1 cellular context compared by ENCODE assay signal in the genomic region with DNA sequence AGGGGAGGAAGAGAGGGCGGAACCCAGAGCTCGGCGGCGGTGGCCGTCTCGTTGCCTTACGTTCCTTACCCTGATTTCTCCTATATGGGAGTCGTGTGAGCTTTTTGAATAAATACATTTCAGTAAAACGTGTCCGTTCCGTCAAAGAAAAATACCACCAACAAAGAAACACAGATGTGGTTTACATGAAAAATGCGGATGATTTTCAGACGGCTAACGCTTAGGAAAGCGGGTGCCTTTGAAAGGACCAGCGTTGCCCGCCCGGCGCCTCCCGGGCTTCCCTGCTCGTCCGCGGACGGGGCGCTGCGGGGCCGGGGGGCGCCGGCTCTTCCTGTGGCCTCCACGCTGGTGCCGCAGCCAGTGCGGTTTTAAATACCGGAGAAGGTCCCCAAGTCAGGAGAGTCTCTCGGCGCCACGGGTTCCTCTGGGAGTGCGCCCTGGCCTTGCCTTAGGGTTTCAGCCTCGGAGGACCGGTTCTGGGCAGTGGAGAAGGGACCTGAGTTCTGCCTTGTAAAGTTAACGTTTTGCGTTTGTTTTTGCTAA.
TF ChIP-seq lines count a peak whose summit lies in the region.

No MANE protein-coding gene starts in this region.

TF ChIP-seq in HepG2, 621 proteins besides CTCF, POLR2A, EP300 and RAD21 (continued from another document and continues in another):
- TF ChIP-seq POGK (CRISPR knock-in tag; conservative IDR thresholded peaks at IDR 0.05) (no peak), SOX13 (IDR thresholded peaks at IDR 0.05) (no peak), SOX13 (CRISPR knock-in tag; conservative IDR thresholded peaks at IDR 0.05 in 1 of 2, IDR thresholded peaks at IDR 0.05 in 1 of 2) (0 out of 4 replicates have a peak, but pooled peaks of 1 of the 2 experiments have one; percentile 0), ZNF556 (CRISPR knock-in tag; IDR thresholded peaks at IDR 0.05; ENCODE audit: borderline replicate concordance) (no peak), ZNF841 (CRISPR knock-in tag; IDR thresholded peaks at IDR 0.05; ENCODE audit: borderline replicate concordance) (no peak), PHF8 (CRISPR knock-in tag; IDR thresholded peaks at IDR 0.05) (peak; percentile 11; the same call in 1 of the 2 replicates), ZSCAN20 (CRISPR knock-in tag; IDR thresholded peaks at IDR 0.05; ENCODE audit: borderline replicate concordance) (no peak), SAP130 (CRISPR knock-in tag; IDR thresholded peaks at IDR 0.05; ENCODE audit: low read depth) (peak; percentile 56), HNF1B (CRISPR knock-in tag; IDR thresholded peaks at IDR 0.05) (peak; percentile 9; the same call in 1 of the 2 replicates), NFYB (CRISPR knock-in tag; IDR thresholded peaks at IDR 0.05) (no peak), MIXL1 (CRISPR knock-in tag; IDR thresholded peaks at IDR 0.05) (no peak), ASH2L (IDR thresholded peaks at IDR 0.05; ENCODE audit: insufficient read length, low read depth, low read length) (peak; percentile 20), SIN3A (IDR thresholded peaks at IDR 0.05; ENCODE audit: borderline replicate concordance, low read depth, low read length) (peak; percentile 19; the same call in 1 of the 2 replicates), ZUFSP (CRISPR knock-in tag; IDR thresholded peaks at IDR 0.05; ENCODE audit: borderline replicate concordance) (no peak), NBN (conservative IDR thresholded peaks at IDR 0.05) (no peak), SMARCC2 (IDR thresholded peaks at IDR 0.05) (no peak), FIP1L1 (IDR thresholded peaks at IDR 0.05; ENCODE audit: borderline replicate concordance, insufficient read depth, low read depth, low read length) (no peak), ZNF367 (CRISPR knock-in tag; IDR thresholded peaks at IDR 0.05; ENCODE audit: borderline replicate concordance) (no peak), KLF6 (CRISPR knock-in tag; IDR thresholded peaks at IDR 0.05) (0 out of 2 replicates have a peak, but pooled peaks have one; percentile 1), ZNF543 (CRISPR knock-in tag; IDR thresholded peaks at IDR 0.05) (no peak), KDM5A (IDR thresholded peaks at IDR 0.05; ENCODE audit: borderline replicate concordance, low read length) (0 out of 2 replicates have a peak, but pooled peaks have one; percentile 11), ZNF501 (CRISPR knock-in tag; IDR thresholded peaks at IDR 0.05) (no peak), CBX5 (CRISPR knock-in tag; IDR thresholded peaks at IDR 0.05; ENCODE audit: borderline replicate concordance) (no peak), MLX (CRISPR knock-in tag; IDR thresholded peaks at IDR 0.05) (no peak), PCBP2 (optimal IDR thresholded peaks at IDR 0.05; ENCODE audit: low read depth, low read length, poor library complexity, severe bottlenecking) (no peak), ZNF282 (IDR thresholded peaks at IDR 0.05; ENCODE audit: partially characterized antibody) (no peak), KMT2A (CRISPR knock-in tag; IDR thresholded peaks at IDR 0.05) (0 out of 2 replicates have a peak, but pooled peaks have one; percentile 59), SMARCE1 (IDR thresholded peaks at IDR 0.05; ENCODE audit: borderline replicate concordance) (no peak), PBX2 (CRISPR knock-in tag; IDR thresholded peaks at IDR 0.05) (no peak), ZC3H13 (CRISPR knock-in tag; IDR thresholded peaks at IDR 0.05) (no peak), CAMTA2 (CRISPR knock-in tag; IDR thresholded peaks at IDR 0.05; ENCODE audit: borderline replicate concordance) (no peak), ZNF629 (CRISPR knock-in tag; conservative IDR thresholded peaks at IDR 0.05) (no peak), POLR2G (IDR thresholded peaks at IDR 0.05; ENCODE audit: low read depth, low read length) (no peak), ZNF644 (CRISPR knock-in tag; IDR thresholded peaks at IDR 0.05; ENCODE audit: low read depth) (no peak), NONO (IDR thresholded peaks at IDR 0.05) (no peak), NONO (CRISPR knock-in tag; conservative IDR thresholded peaks at IDR 0.05) (no peak), FOSL1 (CRISPR knock-in tag; IDR thresholded peaks at IDR 0.05; ENCODE audit: borderline replicate concordance) (no peak), RBM22 (optimal IDR thresholded peaks at IDR 0.05; ENCODE audit: low read length) (no peak), ZNF251 (CRISPR knock-in tag; IDR thresholded peaks at IDR 0.05) (no peak), HNF4G (IDR thresholded peaks at IDR 0.05; ENCODE audit: borderline replicate concordance, low read depth, low read length) (no peak), HNF4G (CRISPR knock-in tag; IDR thresholded peaks at IDR 0.05; ENCODE audit: borderline replicate concordance, low read depth) (no peak), IKZF1 (IDR thresholded peaks at IDR 0.05) (no peak), HMG20B (CRISPR knock-in tag; conservative IDR thresholded peaks at IDR 0.05) (no peak), NFYC (CRISPR knock-in tag; IDR thresholded peaks at IDR 0.05) (no peak), POGZ (CRISPR knock-in tag; IDR thresholded peaks at IDR 0.05) (no peak), RBAK (CRISPR knock-in tag; IDR thresholded peaks at IDR 0.05) (no peak), KDM6A (CRISPR knock-in tag; IDR thresholded peaks at IDR 0.05; ENCODE audit: low read depth) (no peak), ZFP41 (CRISPR knock-in tag; IDR thresholded peaks at IDR 0.05; ENCODE audit: borderline replicate concordance) (no peak), HNRNPLL (IDR thresholded peaks at IDR 0.05; ENCODE audit: low read depth, low read length, poor library complexity, severe bottlenecking) (peak; percentile 41)
- TF ChIP-seq, protein P1, sequence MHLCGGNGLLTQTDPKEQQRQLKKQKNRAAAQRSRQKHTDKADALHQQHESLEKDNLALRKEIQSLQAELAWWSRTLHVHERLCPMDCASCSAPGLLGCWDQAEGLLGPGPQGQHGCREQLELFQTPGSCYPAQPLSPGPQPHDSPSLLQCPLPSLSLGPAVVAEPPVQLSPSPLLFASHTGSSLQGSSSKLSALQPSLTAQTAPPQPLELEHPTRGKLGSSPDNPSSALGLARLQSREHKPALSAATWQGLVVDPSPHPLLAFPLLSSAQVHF (CRISPR knock-in tag; IDR thresholded peaks at IDR 0.05): no peak
- TF ChIP-seq, protein P2, sequence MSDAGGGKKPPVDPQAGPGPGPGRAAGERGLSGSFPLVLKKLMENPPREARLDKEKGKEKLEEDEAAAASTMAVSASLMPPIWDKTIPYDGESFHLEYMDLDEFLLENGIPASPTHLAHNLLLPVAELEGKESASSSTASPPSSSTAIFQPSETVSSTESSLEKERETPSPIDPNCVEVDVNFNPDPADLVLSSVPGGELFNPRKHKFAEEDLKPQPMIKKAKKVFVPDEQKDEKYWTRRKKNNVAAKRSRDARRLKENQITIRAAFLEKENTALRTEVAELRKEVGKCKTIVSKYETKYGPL (CRISPR knock-in tag; IDR thresholded peaks at IDR 0.05): no peak
- TF ChIP-seq, protein P3, sequence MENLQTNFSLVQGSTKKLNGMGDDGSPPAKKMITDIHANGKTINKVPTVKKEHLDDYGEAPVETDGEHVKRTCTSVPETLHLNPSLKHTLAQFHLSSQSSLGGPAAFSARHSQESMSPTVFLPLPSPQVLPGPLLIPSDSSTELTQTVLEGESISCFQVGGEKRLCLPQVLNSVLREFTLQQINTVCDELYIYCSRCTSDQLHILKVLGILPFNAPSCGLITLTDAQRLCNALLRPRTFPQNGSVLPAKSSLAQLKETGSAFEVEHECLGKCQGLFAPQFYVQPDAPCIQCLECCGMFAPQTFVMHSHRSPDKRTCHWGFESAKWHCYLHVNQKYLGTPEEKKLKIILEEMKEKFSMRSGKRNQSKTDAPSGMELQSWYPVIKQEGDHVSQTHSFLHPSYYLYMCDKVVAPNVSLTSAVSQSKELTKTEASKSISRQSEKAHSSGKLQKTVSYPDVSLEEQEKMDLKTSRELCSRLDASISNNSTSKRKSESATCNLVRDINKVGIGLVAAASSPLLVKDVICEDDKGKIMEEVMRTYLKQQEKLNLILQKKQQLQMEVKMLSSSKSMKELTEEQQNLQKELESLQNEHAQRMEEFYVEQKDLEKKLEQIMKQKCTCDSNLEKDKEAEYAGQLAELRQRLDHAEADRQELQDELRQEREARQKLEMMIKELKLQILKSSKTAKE (CRISPR knock-in tag; IDR thresholded peaks at IDR 0.05; ENCODE audit: borderline replicate concordance): no peak
- TF ChIP-seq, protein P4, sequence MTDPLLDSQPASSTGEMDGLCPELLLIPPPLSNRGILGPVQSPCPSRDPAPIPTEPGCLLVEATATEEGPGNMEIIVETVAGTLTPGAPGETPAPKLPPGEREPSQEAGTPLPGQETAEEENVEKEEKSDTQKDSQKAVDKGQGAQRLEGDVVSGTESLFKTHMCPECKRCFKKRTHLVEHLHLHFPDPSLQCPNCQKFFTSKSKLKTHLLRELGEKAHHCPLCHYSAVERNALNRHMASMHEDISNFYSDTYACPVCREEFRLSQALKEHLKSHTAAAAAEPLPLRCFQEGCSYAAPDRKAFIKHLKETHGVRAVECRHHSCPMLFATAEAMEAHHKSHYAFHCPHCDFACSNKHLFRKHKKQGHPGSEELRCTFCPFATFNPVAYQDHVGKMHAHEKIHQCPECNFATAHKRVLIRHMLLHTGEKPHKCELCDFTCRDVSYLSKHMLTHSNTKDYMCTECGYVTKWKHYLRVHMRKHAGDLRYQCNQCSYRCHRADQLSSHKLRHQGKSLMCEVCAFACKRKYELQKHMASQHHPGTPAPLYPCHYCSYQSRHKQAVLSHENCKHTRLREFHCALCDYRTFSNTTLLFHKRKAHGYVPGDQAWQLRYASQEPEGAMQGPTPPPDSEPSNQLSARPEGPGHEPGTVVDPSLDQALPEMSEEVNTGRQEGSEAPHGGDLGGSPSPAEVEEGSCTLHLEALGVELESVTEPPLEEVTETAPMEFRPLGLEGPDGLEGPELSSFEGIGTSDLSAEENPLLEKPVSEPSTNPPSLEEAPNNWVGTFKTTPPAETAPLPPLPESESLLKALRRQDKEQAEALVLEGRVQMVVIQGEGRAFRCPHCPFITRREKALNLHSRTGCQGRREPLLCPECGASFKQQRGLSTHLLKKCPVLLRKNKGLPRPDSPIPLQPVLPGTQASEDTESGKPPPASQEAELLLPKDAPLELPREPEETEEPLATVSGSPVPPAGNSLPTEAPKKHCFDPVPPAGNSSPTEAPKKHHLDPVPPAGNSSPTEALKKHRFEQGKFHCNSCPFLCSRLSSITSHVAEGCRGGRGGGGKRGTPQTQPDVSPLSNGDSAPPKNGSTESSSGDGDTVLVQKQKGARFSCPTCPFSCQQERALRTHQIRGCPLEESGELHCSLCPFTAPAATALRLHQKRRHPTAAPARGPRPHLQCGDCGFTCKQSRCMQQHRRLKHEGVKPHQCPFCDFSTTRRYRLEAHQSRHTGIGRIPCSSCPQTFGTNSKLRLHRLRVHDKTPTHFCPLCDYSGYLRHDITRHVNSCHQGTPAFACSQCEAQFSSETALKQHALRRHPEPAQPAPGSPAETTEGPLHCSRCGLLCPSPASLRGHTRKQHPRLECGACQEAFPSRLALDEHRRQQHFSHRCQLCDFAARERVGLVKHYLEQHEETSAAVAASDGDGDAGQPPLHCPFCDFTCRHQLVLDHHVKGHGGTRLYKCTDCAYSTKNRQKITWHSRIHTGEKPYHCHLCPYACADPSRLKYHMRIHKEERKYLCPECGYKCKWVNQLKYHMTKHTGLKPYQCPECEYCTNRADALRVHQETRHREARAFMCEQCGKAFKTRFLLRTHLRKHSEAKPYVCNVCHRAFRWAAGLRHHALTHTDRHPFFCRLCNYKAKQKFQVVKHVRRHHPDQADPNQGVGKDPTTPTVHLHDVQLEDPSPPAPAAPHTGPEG (CRISPR knock-in tag; IDR thresholded peaks at IDR 0.05): no peak
